11 cellular contexts compared by ENCODE assay signal in the genomic region with DNA sequence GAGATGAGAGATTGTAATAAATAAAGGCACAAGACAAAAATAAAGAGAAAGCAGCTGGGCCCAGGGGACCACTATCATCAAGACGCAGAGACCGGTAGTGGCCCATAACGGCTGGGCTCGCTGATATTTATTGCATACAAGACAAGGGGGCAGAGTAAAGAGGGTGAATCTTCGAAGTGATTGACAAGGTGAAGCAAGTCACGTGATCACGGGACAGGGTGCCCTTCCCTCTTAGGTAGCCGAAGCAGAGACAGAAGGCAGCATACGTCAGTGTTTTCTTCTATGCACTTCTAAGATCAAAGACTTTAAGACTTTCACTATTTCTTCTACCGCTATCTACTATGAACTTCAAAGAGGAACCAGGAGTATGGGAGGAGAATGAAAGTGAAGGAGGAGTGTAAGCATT. TPM values are rescaled to one million over a fixed set of nuclear protein-coding genes. Genes with fewer than 3 reads are reported as not detected.
DNase-seq lines count a peak whose midpoint lies in the region; ATAC-seq, FAIRE-seq and TF ChIP-seq lines count a peak whose summit lies in the region.
"Had no signal": no experiment of that assay in that cellular context is flagged by ENCODE, and none has a peak within 500 bp of the region (broad histone marks: within the 10 kb centered on the region; RNA-seq: fewer than 3 reads in every experiment).

No MANE protein-coding gene starts in this region.

- H3K27ac ChIP-seq in H1 (ENCODE audit: low read depth, low read length), result no peak overlapping the region
- H3K27ac ChIP-seq in hepatocyte, result no peak overlapping the region
- H3K27ac ChIP-seq in esophagus squamous epithelium, result no peak overlapping the region
- H3K27ac ChIP-seq: upper lobe of left lung had no signal

- peaks cover 3% of the 10 kb centered on the region; the same call in 1 of the 2 replicates for H3K79me1 ChIP-seq in H1 (ENCODE audit: low read depth, low read length)

- CTCF ChIA-PET in WTC11 (lab: Charles Lee), result interaction anchor here (1.2 kb wide), 1 partner anchor 10 kb away, joined by 3 read pairs; the partner anchor contains the start of gene MYADM
- CTCF ChIA-PET in H1 (lab: Charles Lee; ENCODE audit: partially characterized antibody), result interaction anchor here (0.8 to 2.1 kb wide), 10 partner anchors 9 to 153 kb away, joined by 3 to 8 read pairs (median 4); partner anchors contain the start of gene MYADM

- H4K8ac ChIP-seq in H1 (ENCODE audit: extremely low read depth, insufficient read depth, low read length), result no peak overlapping the region

- H3K14ac ChIP-seq in H1 (ENCODE audit: insufficient read length), result no peak overlapping the region

- peaks cover 32% of the 10 kb centered on the region for H3K36me3 Mint-ChIP-seq in stimulated activated naive CD8-positive, alpha-beta T cell treated with anti-CD3 and anti-CD28 coated beads, Interleukin-15, Interleukin-2, amounts not matched to agents 100 ng/mL and 50 ng/mL, for 24 hours (ENCODE audit: low read depth)
- peaks cover 31% of the 10 kb centered on the region for H3K36me3 Mint-ChIP-seq in WTC11

- TF ChIP-seq POLR2A in H1 (IDR thresholded peaks at IDR 0.05; ENCODE audit: control extremely low read depth in 1 of 2, low read depth in 2 of 2, low read length in 2 of 2) (no peak), esophagus squamous epithelium (IDR thresholded peaks at IDR 0.05) (no peak)

- no peak overlapping the region for H4K5ac ChIP-seq in H1 (ENCODE audit: insufficient read length, low read depth, low read length)

- POLR2A ChIA-PET in WTC11 (lab: Charles Lee), result interaction anchor here (2.3 kb wide), 1 partner anchor 9 kb away, joined by 21 read pairs; the partner anchor contains the start of gene MYADM
- POLR2A ChIA-PET in H1 (lab: Charles Lee; ENCODE audit: partially characterized antibody), result interaction anchor here (0.5 to 4.5 kb wide), 9 partner anchors 9 to 238 kb away, joined by 3 to 96 read pairs (median 4); partner anchors contain the start of genes MYADM, PRPF31 and TFPT

- H3K18ac ChIP-seq in H1 (ENCODE audit: extremely low read depth, low read length), result no peak overlapping the region

- TF ChIP-seq EP300 in H1 (IDR thresholded peaks at IDR 0.05; ENCODE audit: borderline replicate concordance in 1 of 2, low read depth in 2 of 2, low read length in 2 of 2), result no peak

- no peak overlapping the region for H3K9ac ChIP-seq in H1 (replicated peaks in 1 of 4; ENCODE audit: extremely low read depth in 1 of 4, low read depth in 3 of 4, low read length in 3 of 4)

- H3K9me3 ChIP-seq in H1 (ENCODE audit: insufficient read depth in 2 of 2, low read depth in 1 of 2, low read length in 1 of 2) (no peaks in the 10 kb centered on the region), hepatocyte (ENCODE audit: low read depth) (no peaks in the 10 kb centered on the region), esophagus squamous epithelium (no peaks in the 10 kb centered on the region)
- H3K9me3 ChIP-seq: upper lobe of left lung had no signal

- no peak overlapping the region for H3K56ac ChIP-seq in H1 (replicated peaks; ENCODE audit: insufficient read length, low read depth, low read length)

- peaks cover 1 to 6% of the 10 kb centered on the region in 2 experiments for H4K20me1 ChIP-seq in H1 (replicated peaks in 1 of 2; ENCODE audit: control insufficient read depth in 1 of 2, insufficient read depth in 2 of 2, low read length in 2 of 2)
- H4K20me1 ChIP-seq in hepatocyte (ENCODE audit: insufficient read depth, poor library complexity, severe bottlenecking), result peaks cover 15% of the 10 kb centered on the region

- H3K27ac Mint-ChIP-seq in stimulated activated naive CD8-positive, alpha-beta T cell treated with anti-CD3 and anti-CD28 coated beads, Interleukin-15, Interleukin-2, amounts not matched to agents 100 ng/mL and 50 ng/mL, for 24 hours, result no peak overlapping the region
- no peak overlapping the region for H3K27ac Mint-ChIP-seq in WTC11

- H3K4me1 ChIP-seq in H1 (replicated peaks in 1 of 4; ENCODE audit: control insufficient read depth in 3 of 4, insufficient read depth in 4 of 4, low read length in 3 of 4) (peaks cover 3 to 14% (median 6%) of the 10 kb centered on the region in 4 experiments), hepatocyte (ENCODE audit: insufficient read depth) (peaks cover 7% of the 10 kb centered on the region), esophagus squamous epithelium (peaks cover 11 to 60% (median 12%) of the 10 kb centered on the region in 3 donors)

- H3K9me2 ChIP-seq in hepatocyte (replicated peaks; ENCODE audit: insufficient read depth), result no peaks in the 10 kb centered on the region

- no peak overlapping the region for H2BK120ac ChIP-seq in H1 (replicated peaks; ENCODE audit: low read depth, low read length)

- H2BK20ac ChIP-seq in H1 (ENCODE audit: low read length), result no peak overlapping the region

- H3K79me2 ChIP-seq in H1 (ENCODE audit: control insufficient read depth in 1 of 2, insufficient read depth in 2 of 2, low read length in 2 of 2) (peaks cover 0 to 2% of the 10 kb centered on the region in 2 experiments; a peak in 1 of 4 replicates), hepatocyte (peaks cover 3% of the 10 kb centered on the region)

- WGBS in H1 (ENCODE audit: extremely low coverage in 1 of 2, insufficient coverage in 1 of 2, insufficient read length in 1 of 2, insufficient replicate concordance in 2 of 2, low coverage in 1 of 2, low lambda C conversion rate in 2 of 2, missing lambda C conversion rate in 1 of 2), 2 experiments, result 88% methylated on average over 10 of the region's 10 CpGs; no CpG with 5 or more reads in 1 of the 2 experiments
- WGBS in hepatocyte (ENCODE audit: low lambda C conversion rate, missing lambda C conversion rate), result 66% methylated on average over 10 of the region's 10 CpGs
- WGBS in esophagus squamous epithelium, 2 donors, result 67 to 73% methylated on average over 10 of the region's 10 CpGs

- H2AFZ ChIP-seq in H1 (ENCODE audit: low read length), result no peak overlapping the region
- H2AFZ ChIP-seq in hepatocyte, result no peak overlapping the region

- H3K4me1 Mint-ChIP-seq in stimulated activated naive CD8-positive, alpha-beta T cell treated with anti-CD3 and anti-CD28 coated beads, Interleukin-15, Interleukin-2, amounts not matched to agents 100 ng/mL and 50 ng/mL, for 24 hours (ENCODE audit: low read depth), result peaks cover 64% of the 10 kb centered on the region
- peaks cover 25% of the 10 kb centered on the region for H3K4me1 Mint-ChIP-seq in WTC11

- peaks cover 3% of the 10 kb centered on the region for H3K9me3 Mint-ChIP-seq in stimulated activated naive CD8-positive, alpha-beta T cell treated with anti-CD3 and anti-CD28 coated beads, Interleukin-15, Interleukin-2, amounts not matched to agents 100 ng/mL and 50 ng/mL, for 24 hours
- no peaks in the 10 kb centered on the region for H3K9me3 Mint-ChIP-seq in WTC11

- TF ChIP-seq RAD21 in H1 (IDR thresholded peaks at IDR 0.05 in 1 of 2, conservative IDR thresholded peaks at IDR 0.05 in 1 of 2; ENCODE audit: low read depth in 2 of 2, low read length in 2 of 2), result no peak

- ATAC-seq in stimulated activated naive CD8-positive, alpha-beta T cell treated with anti-CD3 and anti-CD28 coated beads, Interleukin-15, Interleukin-2, amounts not matched to agents 100 U/mL and 50 U/mL, for 24 hours, result no peak
- ATAC-seq in WTC11, result no peak
- ATAC-seq: PC-3 had no signal

- H3K23ac ChIP-seq in H1 (ENCODE audit: insufficient read length), result no peak overlapping the region

- H4K91ac ChIP-seq in H1 (replicated peaks; ENCODE audit: insufficient read length, low read length), result no peak overlapping the region

- DNase-seq in stimulated activated naive CD8-positive, alpha-beta T cell treated with anti-CD3 and anti-CD28 coated beads, Interleukin-15, Interleukin-2, amounts not matched to agents 100 U/mL and 50 U/mL, for 24 hours, result no peak
- DNase-seq in WTC11 (ENCODE audit: low spot score), result no peak
- DNase-seq in H1 (ENCODE audit: low read depth in 1 of 2, low spot score in 2 of 2), result no peak
- no peak for DNase-seq in activated gamma-delta T cell (lab: John Stamatoyannopoulos, UW)
- no peak for DNase-seq in hepatocyte (ENCODE audit: low spot score)
- DNase-seq in RKO (ENCODE audit: low spot score), result no peak
- DNase-seq in esophagus squamous epithelium (lab: John Stamatoyannopoulos, UW), result no peak
- DNase-seq: caudate nucleus, PC-3, upper lobe of left lung had no signal

- intact Hi-C loops in esophagus squamous epithelium (cut with DNase I), result no loop called here

- H3K27me3 ChIP-seq in H1 (replicated peaks in 1 of 4; ENCODE audit: control insufficient read depth in 3 of 4, extremely low read depth in 1 of 4, insufficient read depth in 3 of 4, low read length in 3 of 4) (peaks cover 0 to 3% (median 0%) of the 10 kb centered on the region in 4 experiments; a peak in 2 of 7 replicates), hepatocyte (peaks cover 4% of the 10 kb centered on the region), esophagus squamous epithelium (peaks cover 0 to 35% (median 4%) of the 10 kb centered on the region in 4 donors)

- H2BK5ac ChIP-seq in H1 (ENCODE audit: low read depth, low read length), result no peak overlapping the region

- no peak overlapping the region for H2BK12ac ChIP-seq in H1 (ENCODE audit: low read depth, low read length)

- H3K4ac ChIP-seq in H1 (replicated peaks; ENCODE audit: insufficient read length, low read depth, low read length), result no peak overlapping the region

- H3K4me3 ChIP-seq in H1 (ENCODE audit: extremely low read depth in 1 of 4, insufficient read depth in 2 of 4, low read depth in 3 of 4, low read length in 4 of 4), result no peak overlapping the region
- H3K4me3 ChIP-seq in hepatocyte, result no peak overlapping the region
- no peak overlapping the region for H3K4me3 ChIP-seq in esophagus squamous epithelium
- H3K4me3 ChIP-seq: upper lobe of left lung had no signal

- peak overlapping the region; percentile 18 for H3K4me3 Mint-ChIP-seq in stimulated activated naive CD8-positive, alpha-beta T cell treated with anti-CD3 and anti-CD28 coated beads, Interleukin-15, Interleukin-2, amounts not matched to agents 100 ng/mL and 50 ng/mL, for 24 hours
- H3K4me3 Mint-ChIP-seq in WTC11, result no peak overlapping the region

- no peaks in the 10 kb centered on the region for H3K27me3 Mint-ChIP-seq in stimulated activated naive CD8-positive, alpha-beta T cell treated with anti-CD3 and anti-CD28 coated beads, Interleukin-15, Interleukin-2, amounts not matched to agents 100 ng/mL and 50 ng/mL, for 24 hours
- no peaks in the 10 kb centered on the region for H3K27me3 Mint-ChIP-seq in WTC11 (ENCODE audit: low read depth)

- no peak overlapping the region for H2BK15ac ChIP-seq in H1 (ENCODE audit: low read length)

- no peak overlapping the region for H2AK5ac ChIP-seq in H1 (ENCODE audit: low read depth, low read length)

- H3K23me2 ChIP-seq in H1 (ENCODE audit: low read depth, low read length), result peaks cover 17% of the 10 kb centered on the region

- H3K4me2 ChIP-seq in H1 (ENCODE audit: insufficient read depth in 1 of 2, low read depth in 2 of 2, low read length in 2 of 2), result no peak overlapping the region
- H3K4me2 ChIP-seq in hepatocyte, result no peak overlapping the region

- no peak for FAIRE-seq in H1 (lab: Jason Lieb, UNC)

- TF ChIP-seq CTCF in WTC11 (IDR thresholded peaks at IDR 0.05), result no peak
- no peak for TF ChIP-seq CTCF in H1 (IDR thresholded peaks at IDR 0.05; ENCODE audit: control extremely low read depth in 1 of 3, insufficient read depth in 1 of 3, low read depth in 1 of 3, low read length in 3 of 3)
- TF ChIP-seq CTCF in hepatocyte (IDR thresholded peaks at IDR 0.05; ENCODE audit: poor library complexity), result no peak
- no peak for TF ChIP-seq CTCF in esophagus squamous epithelium (IDR thresholded peaks at IDR 0.05)

- peaks cover 7 to 30% (median 16%) of the 10 kb centered on the region in 4 experiments; a peak in 6 of 8 replicates for H3K36me3 ChIP-seq in H1 (ENCODE audit: control insufficient read depth in 2 of 4, insufficient read depth in 4 of 4, low read length in 3 of 4)
- no peaks in the 10 kb centered on the region for H3K36me3 ChIP-seq in hepatocyte (replicated peaks; ENCODE audit: insufficient read depth, low read depth)
- peaks cover 8 to 36% (median 9%) of the 10 kb centered on the region in 3 donors for H3K36me3 ChIP-seq in esophagus squamous epithelium

RNA-seq across cellular contexts. Expression of gene PRKCG, which starts 4.6 kb away (rescaled TPM):
- 23.0 to 30.0 TPM (median 27.5 TPM) in 3 replicates for total RNA-seq in WTC11 (2021)
- 10.6 and 12.4 TPM in 2 replicates for total RNA-seq in H1 (2021; fragmentation: NEBNext Ultra II Directional; extraction: Animal tissue kit (Norgen Biotek cat#: 25700))
- 6.1 and 14.0 TPM in 2 replicates for polyA plus RNA-seq in H1 (2011; rRNA removed)
- polyA plus RNA-seq in H1 (2011; cell fraction: cytosol; rRNA removed), result 8.1 TPM
- 50.1 TPM for polyA plus RNA-seq in H1 (2011; cell fraction: nucleus; rRNA removed)
- polyA plus RNA-seq in H1 (2012, experiment 1 of 2), result 8.6 to 16.1 TPM (median 13.9 TPM) in 4 replicates
- 7.2 TPM for polyA plus RNA-seq in H1 (2012, experiment 2 of 2)
- polyA plus RNA-seq in H1 (2013, experiment 1 of 2), result 11.2 TPM
- polyA plus RNA-seq in H1 (2013, experiment 2 of 2), result 8.9 TPM
- 5.0 and 6.9 TPM in 2 replicates for polyA minus RNA-seq in H1 (2011; rRNA and poly(A)+ RNA removed)
- polyA minus RNA-seq in H1 (2011; cell fraction: cytosol; rRNA and poly(A)+ RNA removed), result 8.4 TPM
- polyA minus RNA-seq in H1 (2011; cell fraction: nucleus; rRNA and poly(A)+ RNA removed), result 17.3 TPM
- total RNA-seq in hepatocyte, result not detected in 2 replicates
- polyA plus RNA-seq in hepatocyte, result 0.18 and 0.68 TPM in 2 replicates
- total RNA-seq in esophagus squamous epithelium, result not detected

RNA-seq across cellular contexts. Expression of gene MYADM, which starts 9.7 kb away (rescaled TPM):
- total RNA-seq in WTC11 (2021), result 78.6 to 86.4 TPM (median 79.7 TPM) in 3 replicates
- 70.1 and 70.5 TPM in 2 replicates for total RNA-seq in H1 (2021; fragmentation: NEBNext Ultra II Directional; extraction: Animal tissue kit (Norgen Biotek cat#: 25700))
- polyA plus RNA-seq in H1 (2011; rRNA removed), result 74.2 and 122 TPM in 2 replicates
- 18.3 TPM for polyA plus RNA-seq in H1 (2011; cell fraction: cytosol; rRNA removed)
- 43.4 TPM for polyA plus RNA-seq in H1 (2011; cell fraction: nucleus; rRNA removed)
- polyA plus RNA-seq in H1 (2012, experiment 1 of 2), result 31.7 to 71.5 TPM (median 58.5 TPM) in 4 replicates
- 49.1 TPM for polyA plus RNA-seq in H1 (2012, experiment 2 of 2)
- polyA plus RNA-seq in H1 (2013, experiment 1 of 2), result 138 TPM
- polyA plus RNA-seq in H1 (2013, experiment 2 of 2), result 150 TPM
- polyA minus RNA-seq in H1 (2011; rRNA and poly(A)+ RNA removed), result 13.8 and 14.5 TPM in 2 replicates
- polyA minus RNA-seq in H1 (2011; cell fraction: cytosol; rRNA and poly(A)+ RNA removed), result 26.3 TPM
- polyA minus RNA-seq in H1 (2011; cell fraction: nucleus; rRNA and poly(A)+ RNA removed), result 21.6 TPM
- total RNA-seq in hepatocyte, result 30.6 and 42.1 TPM in 2 replicates
- polyA plus RNA-seq in hepatocyte, result 211 and 213 TPM in 2 replicates
- total RNA-seq in esophagus squamous epithelium, result 10 to 100 TPM in 1 of 4 donors, 1 to 10 TPM in 3; 4.1 to 30.7 (median 7.8) TPM

RNA-seq across cellular contexts. Expression of gene CACNG7, which starts 31.7 kb away (rescaled TPM):
- total RNA-seq in WTC11 (2021) (33.3 to 44.1 TPM (median 43.2 TPM) in 3 replicates), hepatocyte (0.90 and 1.4 TPM in 2 replicates), esophagus squamous epithelium (not detected)
- total RNA-seq in H1 (2021; fragmentation: NEBNext Ultra II Directional; extraction: Animal tissue kit (Norgen Biotek cat#: 25700)), result 28.9 and 29.9 TPM in 2 replicates
- polyA plus RNA-seq in H1 (2011; rRNA removed) (69.8 and 127 TPM in 2 replicates), hepatocyte (0.12 and 0.31 TPM in 2 replicates)
- 64.4 TPM for polyA plus RNA-seq in H1 (2011; cell fraction: cytosol; rRNA removed)
- polyA plus RNA-seq in H1 (2011; cell fraction: nucleus; rRNA removed), result 75.4 TPM
- polyA plus RNA-seq in H1 (2012, experiment 1 of 2), result 33.4 to 44.9 TPM (median 40.2 TPM) in 4 replicates
- polyA plus RNA-seq in H1 (2012, experiment 2 of 2), result 33.0 TPM
- polyA plus RNA-seq in H1 (2013, experiment 1 of 2), result 43.8 TPM
- polyA plus RNA-seq in H1 (2013, experiment 2 of 2), result 49.1 TPM
- polyA minus RNA-seq in H1 (2011; rRNA and poly(A)+ RNA removed), result 16.4 and 25.3 TPM in 2 replicates
- 32.9 TPM for polyA minus RNA-seq in H1 (2011; cell fraction: cytosol; rRNA and poly(A)+ RNA removed)
- 19.4 TPM for polyA minus RNA-seq in H1 (2011; cell fraction: nucleus; rRNA and poly(A)+ RNA removed)
- total RNA-seq: PC-3, upper lobe of left lung had no signal

RNA-seq across cellular contexts. Expression of gene NLRP12, which starts 53.2 kb away (rescaled TPM):
- 4.7 to 5.6 TPM (median 4.9 TPM) in 3 replicates for total RNA-seq in WTC11 (2021)
- 1.8 and 1.9 TPM in 2 replicates for total RNA-seq in H1 (2021; fragmentation: NEBNext Ultra II Directional; extraction: Animal tissue kit (Norgen Biotek cat#: 25700))
- 1.0 and 2.5 TPM in 2 replicates for polyA plus RNA-seq in H1 (2011; rRNA removed)
- 2.1 TPM for polyA plus RNA-seq in H1 (2011; cell fraction: cytosol; rRNA removed)
- polyA plus RNA-seq in H1 (2011; cell fraction: nucleus; rRNA removed), result 2.9 TPM
- polyA plus RNA-seq in H1 (2012, experiment 1 of 2), result 0.69 to 1.5 TPM (median 1.1 TPM) in 4 replicates
- polyA plus RNA-seq in H1 (2012, experiment 2 of 2), result 0.89 TPM
- 1.8 TPM for polyA plus RNA-seq in H1 (2013, experiment 1 of 2)
- polyA plus RNA-seq in H1 (2013, experiment 2 of 2), result 1.7 TPM
- polyA minus RNA-seq in H1 (2011; rRNA and poly(A)+ RNA removed), result 2.8 and 5.0 TPM in 2 replicates
- 2.3 TPM for polyA minus RNA-seq in H1 (2011; cell fraction: cytosol; rRNA and poly(A)+ RNA removed)
- polyA minus RNA-seq in H1 (2011; cell fraction: nucleus; rRNA and poly(A)+ RNA removed), result 3.6 TPM
- total RNA-seq in hepatocyte, result not detected in 2 replicates
- polyA plus RNA-seq in hepatocyte, result not detected in 2 replicates
- under 1 TPM in 2 of 4 donors, not detected in 2; 0.19 to 0.59 TPM for total RNA-seq in esophagus squamous epithelium
- total RNA-seq: PC-3 had no signal

Comparison
In these comparisons a context has a peak if more than half of its experiments do, and no peak if none do; other contexts are left out.
1. RNA of gene CACNG7, which starts 31.7 kb away (total RNA-seq): 33.3 to 44.1 TPM in WTC11 and 28.9 to 29.9 TPM in H1; 0.90 to 1.4 TPM in hepatocyte and not detected in esophagus squamous epithelium; every median in the first group is over 10 times any median in the second.